ENCODE assay signal across 8 cellular contexts in genomic region chrX:30971761-30972603, GRCh38.
A peak's percentile ranks its signal among the peaks of the same experiment; 100 is the strongest.
DNase-seq lines count a peak whose midpoint lies in the region; TF ChIP-seq lines count a peak whose summit lies in the region.

No MANE protein-coding gene starts in this region.

- H3K9ac ChIP-seq in Karpas-422 (ENCODE audit: low read length) (no peak overlapping the region), endodermal cell (ENCODE audit: extremely low read depth, low read length, poor library complexity, severe bottlenecking) (no peak overlapping the region)

- no peaks in the 10 kb centered on the region for H3K79me2 ChIP-seq in Karpas-422 (ENCODE audit: low read length)

- peak overlapping the region; percentile 9 for H3K27ac Mint-ChIP-seq in T-helper 2 cell treated with Interferon-gamma antibody and Interleukin-4, amounts not matched to agents 5 μg/mL and 100 μg/mL, for 36 hours
- no peak overlapping the region for H3K27ac Mint-ChIP-seq in endodermal cell

- peaks cover 9% of the 10 kb centered on the region for H3K4me1 Mint-ChIP-seq in T-helper 2 cell treated with Interferon-gamma antibody and Interleukin-4, amounts not matched to agents 5 μg/mL and 100 μg/mL, for 36 hours (ENCODE audit: low read depth)
- H3K4me1 Mint-ChIP-seq in endodermal cell, result peaks cover 5% of the 10 kb centered on the region

- H3K27me3 ChIP-seq in H7 (ENCODE audit: control insufficient read depth, insufficient read depth, low read length) (no peaks in the 10 kb centered on the region), Karpas-422 (ENCODE audit: low read length) (no peaks in the 10 kb centered on the region), endodermal cell (ENCODE audit: control insufficient read depth, insufficient read depth, low read length, poor library complexity, severe bottlenecking) (no peaks in the 10 kb centered on the region)

- H3K4me3 ChIP-seq in H7 (ENCODE audit: insufficient read depth, low read depth, low read length) (0 out of 2 replicates have a peak overlapping the region, but pooled peaks have one; percentile 6), Karpas-422 (ENCODE audit: low read length) (no peak overlapping the region), endodermal cell (ENCODE audit: low read length) (no peak overlapping the region)

- H4K20me1 ChIP-seq in Karpas-422 (ENCODE audit: insufficient read depth, low read depth, low read length), result no peaks in the 10 kb centered on the region

- H3K4me1 ChIP-seq in Karpas-422 (ENCODE audit: low read length) (peaks cover 4% of the 10 kb centered on the region), endodermal cell (ENCODE audit: control insufficient read depth, insufficient read depth, low read length) (no peaks in the 10 kb centered on the region)

- H3K27ac ChIP-seq in Karpas-422 (ENCODE audit: low read length), result no peak overlapping the region
- H3K27ac ChIP-seq in endodermal cell (ENCODE audit: low read depth, low read length), result no peak overlapping the region

- H3K27me3 Mint-ChIP-seq in T-helper 2 cell treated with Interferon-gamma antibody and Interleukin-4, amounts not matched to agents 5 μg/mL and 100 μg/mL, for 36 hours (ENCODE audit: low read depth), result peaks cover 12% of the 10 kb centered on the region
- no peaks in the 10 kb centered on the region for H3K27me3 Mint-ChIP-seq in endodermal cell (ENCODE audit: insufficient read depth)

- H3K9me3 ChIP-seq in Karpas-422 (ENCODE audit: low read length) (no peaks in the 10 kb centered on the region), endodermal cell (ENCODE audit: control insufficient read depth, low read length) (no peaks in the 10 kb centered on the region)

- H3K9me2 ChIP-seq in Karpas-422 (replicated peaks; ENCODE audit: insufficient read depth, low read length), result no peaks in the 10 kb centered on the region

- no peak overlapping the region for H3K4me2 ChIP-seq in Karpas-422 (ENCODE audit: low read depth, low read length, poor library complexity, severe bottlenecking)

- no peaks in the 10 kb centered on the region for H3K36me3 Mint-ChIP-seq in T-helper 2 cell treated with Interferon-gamma antibody and Interleukin-4, amounts not matched to agents 5 μg/mL and 100 μg/mL, for 36 hours (ENCODE audit: low read depth)
- no peaks in the 10 kb centered on the region for H3K36me3 Mint-ChIP-seq in endodermal cell (ENCODE audit: low read depth)

- TF ChIP-seq CTCF in endodermal cell (conservative IDR thresholded peaks at IDR 0.05), result peak; percentile 73

- peak overlapping the region; percentile 80 for H3K4me3 Mint-ChIP-seq in T-helper 2 cell treated with Interferon-gamma antibody and Interleukin-4, amounts not matched to agents 5 μg/mL and 100 μg/mL, for 36 hours
- H3K4me3 Mint-ChIP-seq in endodermal cell, result peak overlapping the region; percentile 25

- H3K9me3 Mint-ChIP-seq in T-helper 2 cell treated with Interferon-gamma antibody and Interleukin-4, amounts not matched to agents 5 μg/mL and 100 μg/mL, for 36 hours, result no peaks in the 10 kb centered on the region
- H3K9me3 Mint-ChIP-seq in endodermal cell, result peaks cover 33% of the 10 kb centered on the region

- peak; percentile 5 for DNase-seq in activated naive CD4-positive, alpha-beta T cell treated with Interleukin-2 at 50 U/mL for 16 hours
- DNase-seq in activated naive CD4-positive, alpha-beta T cell (lab: John Stamatoyannopoulos, UW), result no peak
- DNase-seq in H7 (peak; percentile 63), Karpas-422 (peak; percentile 62), endodermal cell (peak; percentile 66), midbrain (lab: John Stamatoyannopoulos, UW) (peak; percentile 0), ureter (ENCODE audit: low spot score) (peak; percentile 44)
- DNase-seq in T-helper 2 cell treated with Interferon-gamma antibody and Interleukin-4, amounts not matched to agents 5 μg/mL and 100 μg/mL, for 36 hours (ENCODE audit: low spot score), result peak; percentile 12

- H2AFZ ChIP-seq in Karpas-422 (ENCODE audit: low read length), result peak overlapping the region; percentile 66; the same call in 1 of the 2 replicates

- WGBS in endodermal cell (ENCODE audit: insufficient coverage in 1 of 2, insufficient read length in 1 of 2), 2 experiments, result 33 to 50% methylated on average over 5 to 10 of the region's 10 CpGs

- H3K36me3 ChIP-seq in H7 (replicated peaks; ENCODE audit: control insufficient read depth, insufficient read depth, low read length) (no peaks in the 10 kb centered on the region), Karpas-422 (ENCODE audit: insufficient read depth, low read length) (no peaks in the 10 kb centered on the region), endodermal cell (ENCODE audit: control insufficient read depth, insufficient read depth, low read length) (no peaks in the 10 kb centered on the region)

Comparison
In these comparisons a context has a peak if more than half of its experiments do, and no peak if none do; other contexts are left out.
1. DNase-seq: peak in activated naive CD4-positive, alpha-beta T cell treated with Interleukin-2 at 50 U/mL for 16 hours (single experiment), H7 (single experiment), Karpas-422 (single experiment), T-helper 2 cell treated with Interferon-gamma antibody and Interleukin-4, amounts not matched to agents 5 μg/mL and 100 μg/mL, for 36 hours (single experiment), endodermal cell (single experiment), midbrain (single experiment) and ureter (single experiment); none in activated naive CD4-positive, alpha-beta T cell (0 of 4).